Comparison of ENCODE assay signal across 2 cellular contexts in the genomic region with DNA sequence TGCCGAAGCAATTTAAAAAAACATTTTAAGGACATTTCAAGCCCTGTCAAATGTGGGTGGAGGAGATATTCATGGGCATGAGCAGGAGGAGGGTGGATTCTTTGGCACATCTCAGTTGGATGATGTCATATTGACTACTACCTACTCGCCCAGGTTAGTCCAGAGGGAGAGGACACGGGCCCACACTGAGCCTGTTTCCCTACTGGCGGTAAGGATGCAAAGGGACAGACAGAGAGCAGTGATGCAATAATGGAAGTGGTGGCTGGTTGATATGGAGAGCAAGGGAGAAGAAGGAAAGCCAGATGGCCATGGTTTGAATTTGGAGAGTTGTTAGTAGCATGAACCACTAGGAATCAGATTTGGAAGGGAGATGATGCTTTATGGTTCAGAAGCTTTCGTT.
TF ChIP-seq lines count a peak whose summit lies in the region.

No MANE protein-coding gene starts in this region.

TF ChIP-seq in HepG2, 621 proteins besides CTCF, POLR2A, EP300 and RAD21:
- TF ChIP-seq ATF7 (IDR thresholded peaks at IDR 0.05) (peak; percentile 57), ATF7 (CRISPR knock-in tag; IDR thresholded peaks at IDR 0.05) (no peak), CEBPB (IDR thresholded peaks at IDR 0.05; ENCODE audit: borderline replicate concordance, low read depth, low read length) (peak; percentile 36; the same call in 1 of the 2 replicates), CENPT (CRISPR knock-in tag; IDR thresholded peaks at IDR 0.05; ENCODE audit: low read depth) (no peak)

TF ChIP-seq in K562, 482 proteins besides CTCF, POLR2A, EP300 and RAD21:
- TF ChIP-seq RBM14 (IDR thresholded peaks at IDR 0.05; ENCODE audit: borderline replicate concordance, insufficient read depth, low read depth, low read length) (no peak), FOXK1 (CRISPR knock-in tag; IDR thresholded peaks at IDR 0.05; ENCODE audit: borderline replicate concordance) (no peak), CEBPG (CRISPR knock-in tag; IDR thresholded peaks at IDR 0.05) (0 out of 2 replicates have a peak, but pooled peaks have one; percentile 17), CEBPG (tag; conservative IDR thresholded peaks at IDR 0.05 in 1 of 2, IDR thresholded peaks at IDR 0.05 in 1 of 2) (0 out of 4 replicates have a peak, but pooled peaks of 1 of the 2 experiments have one; percentile 31), CEBPB (tag; IDR thresholded peaks at IDR 0.05) (peak; percentile 24; the same call in 1 of the 2 replicates)
- TF ChIP-seq, protein P1, sequence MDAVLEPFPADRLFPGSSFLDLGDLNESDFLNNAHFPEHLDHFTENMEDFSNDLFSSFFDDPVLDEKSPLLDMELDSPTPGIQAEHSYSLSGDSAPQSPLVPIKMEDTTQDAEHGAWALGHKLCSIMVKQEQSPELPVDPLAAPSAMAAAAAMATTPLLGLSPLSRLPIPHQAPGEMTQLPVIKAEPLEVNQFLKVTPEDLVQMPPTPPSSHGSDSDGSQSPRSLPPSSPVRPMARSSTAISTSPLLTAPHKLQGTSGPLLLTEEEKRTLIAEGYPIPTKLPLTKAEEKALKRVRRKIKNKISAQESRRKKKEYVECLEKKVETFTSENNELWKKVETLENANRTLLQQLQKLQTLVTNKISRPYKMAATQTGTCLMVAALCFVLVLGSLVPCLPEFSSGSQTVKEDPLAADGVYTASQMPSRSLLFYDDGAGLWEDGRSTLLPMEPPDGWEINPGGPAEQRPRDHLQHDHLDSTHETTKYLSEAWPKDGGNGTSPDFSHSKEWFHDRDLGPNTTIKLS (IDR thresholded peaks at IDR 0.05; ENCODE audit: borderline replicate concordance, low read depth): no peak
- TF ChIP-seq, protein P2, sequence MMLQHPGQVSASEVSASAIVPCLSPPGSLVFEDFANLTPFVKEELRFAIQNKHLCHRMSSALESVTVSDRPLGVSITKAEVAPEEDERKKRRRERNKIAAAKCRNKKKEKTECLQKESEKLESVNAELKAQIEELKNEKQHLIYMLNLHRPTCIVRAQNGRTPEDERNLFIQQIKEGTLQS (IDR thresholded peaks at IDR 0.05): peak; percentile 54
- TF ChIP-seq, protein P2 (CRISPR knock-in tag; conservative IDR thresholded peaks at IDR 0.05): no peak
